ENCODE assay signal across 10 cellular contexts in the genomic region with DNA sequence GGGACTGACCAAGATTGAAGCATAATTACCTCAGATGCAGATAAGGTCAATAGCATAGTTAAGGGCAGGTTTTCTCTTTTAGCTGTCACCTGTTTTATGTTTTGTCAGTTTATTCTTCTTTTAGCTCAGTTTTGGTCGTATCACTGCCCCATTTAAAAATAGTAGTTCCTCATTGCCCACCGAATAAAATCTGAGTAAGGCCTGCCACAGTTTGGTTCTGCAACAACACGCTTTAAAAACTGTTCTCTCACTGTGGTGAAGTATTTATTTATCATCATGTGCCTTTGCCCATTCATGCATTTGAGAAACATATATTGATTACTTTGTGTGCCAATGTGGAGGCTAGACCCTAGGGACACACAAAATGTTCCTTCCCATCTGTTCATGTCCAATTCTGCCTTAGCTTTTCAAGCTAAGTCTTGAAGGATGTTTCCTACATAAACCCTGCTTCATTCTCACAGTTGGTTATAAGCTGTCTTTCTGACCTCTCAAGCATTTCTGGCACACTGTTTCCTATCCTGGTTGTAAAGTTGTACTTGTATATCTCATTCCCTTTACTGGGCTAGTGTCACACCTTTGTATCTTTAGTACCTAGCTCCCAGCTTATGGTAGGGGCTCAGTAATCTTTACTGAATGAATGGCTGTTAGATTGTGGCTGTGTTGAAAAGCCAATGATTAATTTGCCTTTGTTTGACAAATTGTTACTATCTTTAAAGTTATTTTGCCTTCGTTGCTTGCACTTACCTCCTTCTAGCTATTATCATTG. TPM values are rescaled to one million over a fixed set of nuclear protein-coding genes. Genes with fewer than 3 reads are reported as not detected.
A peak's percentile ranks its signal among the peaks of the same experiment; 100 is the strongest.
DNase-seq lines count a peak whose midpoint lies in the region; ATAC-seq and TF ChIP-seq lines count a peak whose summit lies in the region.
"Had no signal": no experiment of that assay in that cellular context is flagged by ENCODE, and none has a peak within 500 bp of the region (broad histone marks: within the 10 kb centered on the region; RNA-seq: fewer than 3 reads in every experiment).

No MANE protein-coding gene starts in this region.

- no CpG with 5 or more reads among the region's 4 CpGs for WGBS in H9 (ENCODE audit: extremely low coverage, insufficient read length, low lambda C conversion rate)

- H3K56ac ChIP-seq in H9 (ENCODE audit: insufficient read length, low read depth, low read length): no peak overlapping the region

- H2BK15ac ChIP-seq in H9 (ENCODE audit: low read depth, low read length): no peak overlapping the region

- H3K27ac Mint-ChIP-seq in H9: peak overlapping the region in 2 of 3 experiments; percentile 50 to 88; a peak in 4 of 7 replicates
- H3K27ac Mint-ChIP-seq in activated T-helper 17 cell treated with anti-CD3 and anti-CD28 coated beads, Interleukin-2, amount 50 U/mL, for 72 hours: peak overlapping the region; percentile 84

- no peaks in the 10 kb centered on the region for H4K20me1 ChIP-seq in H9 (ENCODE audit: control insufficient read depth, insufficient read depth, insufficient read length)

- H3K27me3 Mint-ChIP-seq in H9 (ENCODE audit: low read depth): no peaks in the 10 kb centered on the region
- H3K27me3 Mint-ChIP-seq in activated T-helper 17 cell treated with anti-CD3 and anti-CD28 coated beads, Interleukin-2, amount 50 U/mL, for 72 hours: no peaks in the 10 kb centered on the region

- H3K36me3 ChIP-seq in A673 (ENCODE audit: insufficient read depth, low read length, poor library complexity, severe bottlenecking): no peaks in the 10 kb centered on the region
- no peaks in the 10 kb centered on the region for H3K36me3 ChIP-seq in uterus

- peak overlapping the region; percentile 5 for H3K27ac ChIP-seq in A673 (ENCODE audit: low read depth, low read length, poor library complexity, severe bottlenecking)
- H3K27ac ChIP-seq in H9 (ENCODE audit: insufficient read length, low read depth, low read length): no peak overlapping the region
- H3K27ac ChIP-seq in uterus: peak overlapping the region in 1 of 2 donors; percentile 62
- H3K27ac ChIP-seq: HL-60 had no signal

- intact Hi-C loops in A673 (cut with micrococcal nuclease; ENCODE audit: unreplicated experiment): no loop called here
- intact Hi-C loops in uterus (cut with DNase I; ENCODE audit: low total_unique reads): no loop called here

- no peak overlapping the region for H4K5ac ChIP-seq in H9 (ENCODE audit: insufficient read length, low read depth, low read length)

- H3K14ac ChIP-seq in H9 (ENCODE audit: insufficient read depth, low read length): no peak overlapping the region

- H4K8ac ChIP-seq in H9 (replicated peaks; ENCODE audit: insufficient read length, low read depth, low read length): no peak overlapping the region

- H3K36me3 Mint-ChIP-seq in H9 (ENCODE audit: insufficient read depth in 1 of 3, low read depth in 3 of 3): no peaks in the 10 kb centered on the region
- peaks cover 5% of the 10 kb centered on the region for H3K36me3 Mint-ChIP-seq in activated T-helper 17 cell treated with anti-CD3 and anti-CD28 coated beads, Interleukin-2, amount 50 U/mL, for 72 hours (ENCODE audit: low read depth)

- H2BK120ac ChIP-seq in H9 (ENCODE audit: low read depth, low read length, poor library complexity, severe bottlenecking): no peak overlapping the region

- no peak overlapping the region for H4K91ac ChIP-seq in H9 (ENCODE audit: insufficient read length, low read depth, low read length)

- DNase-seq in A673 (ENCODE audit: low spot score): no peak
- DNase-seq in H9: no peak
- DNase-seq in medulla oblongata (ENCODE audit: extremely low spot score): peak; percentile 41
- DNase-seq in NCI-H510A treated with DMSO at 0.1 percent for 48 hours (lab: John Stamatoyannopoulos, UW): no peak
- DNase-seq in uterus: no peak
- no peak for DNase-seq in NCI-H1105 treated with DMSO at 0.1 percent for 48 hours (lab: John Stamatoyannopoulos, UW)
- no peak for DNase-seq in NCI-H2107 (lab: John Stamatoyannopoulos, UW)
- DNase-seq: NCI-H2227 treated with DMSO at 0.1 percent for 48 hours had no signal

- no peak overlapping the region for H2AFZ ChIP-seq in H9 (ENCODE audit: low read length)

- no peak overlapping the region for H3K9ac ChIP-seq in H9 (ENCODE audit: extremely low read depth, insufficient read length, low read length)

- ATAC-seq in activated T-helper 17 cell treated with anti-CD3 and anti-CD28 coated beads, Interleukin-2, amount 50 U/mL, for 72 hours (replicated peaks): no peak

- no peaks in the 10 kb centered on the region for H3K9me3 Mint-ChIP-seq in H9
- H3K9me3 Mint-ChIP-seq in activated T-helper 17 cell treated with anti-CD3 and anti-CD28 coated beads, Interleukin-2, amount 50 U/mL, for 72 hours: no peaks in the 10 kb centered on the region

- no TSS peak for BruUV-seq in A673 (replicated peaks; lab: Mats Ljungman, UMichigan)

- no peak overlapping the region for H3T11ph ChIP-seq in H9 (ENCODE audit: low read length)

- H3K27me3 ChIP-seq in A673 (replicated peaks; ENCODE audit: insufficient read depth, low read depth, low read length, poor library complexity): no peaks in the 10 kb centered on the region
- no peaks in the 10 kb centered on the region for H3K27me3 ChIP-seq in H9 (ENCODE audit: insufficient read depth, low read length)
- H3K27me3 ChIP-seq in uterus: no peaks in the 10 kb centered on the region

- H3K79me1 ChIP-seq in H9 (ENCODE audit: insufficient read depth, low read depth, low read length, poor library complexity, severe bottlenecking): peaks cover 6% of the 10 kb centered on the region

- H3K4me3 ChIP-seq in A673 (ENCODE audit: low read depth, low read length, poor library complexity, severe bottlenecking) (no peak overlapping the region), uterus (no peak overlapping the region)

- H3K4me3 Mint-ChIP-seq in H9: no peak overlapping the region
- peak overlapping the region; percentile 63 for H3K4me3 Mint-ChIP-seq in activated T-helper 17 cell treated with anti-CD3 and anti-CD28 coated beads, Interleukin-2, amount 50 U/mL, for 72 hours

- TF ChIP-seq POLR2A in uterus (IDR thresholded peaks at IDR 0.05): no peak

- peaks cover 43 to 44% of the 10 kb centered on the region in 2 experiments for H3K4me1 Mint-ChIP-seq in H9
- H3K4me1 Mint-ChIP-seq in activated T-helper 17 cell treated with anti-CD3 and anti-CD28 coated beads, Interleukin-2, amount 50 U/mL, for 72 hours: peaks cover 49% of the 10 kb centered on the region

- H3K79me2 ChIP-seq in H9 (ENCODE audit: insufficient read depth, low read length): peaks cover 14% of the 10 kb centered on the region; the same call in 1 of the 2 replicates

- no peaks in the 10 kb centered on the region for H3K9me3 ChIP-seq in A673 (ENCODE audit: low read depth, low read length, poor library complexity, severe bottlenecking)
- no peaks in the 10 kb centered on the region for H3K9me3 ChIP-seq in H9 (ENCODE audit: control insufficient read depth, low read depth, low read length)
- H3K9me3 ChIP-seq in uterus: no peaks in the 10 kb centered on the region

- no peak overlapping the region for H2BK12ac ChIP-seq in H9 (ENCODE audit: insufficient read length, low read depth, low read length)

- H2BK5ac ChIP-seq in H9 (ENCODE audit: insufficient read length, low read length): no peak overlapping the region

- POLR2A ChIA-PET in A673 (lab: Charles Lee; ENCODE audit: low non-redundant PET): no interaction called here

- CTCF ChIA-PET in A673 (lab: Charles Lee): interaction anchor here (0.6 to 0.9 kb wide), 2 partner anchors 11 to 108 kb away, joined by 3 to 4 read pairs; no protein-coding TSS in a partner anchor

- H2AK5ac ChIP-seq in H9 (ENCODE audit: insufficient read length, low read length): no peak overlapping the region

- H3K23me2 ChIP-seq in H9 (ENCODE audit: insufficient read length, low read depth, low read length, poor library complexity, severe bottlenecking): no peaks in the 10 kb centered on the region

- no peak overlapping the region for H3K23ac ChIP-seq in H9 (ENCODE audit: insufficient read length, low read depth, low read length)

- H3K4ac ChIP-seq in H9 (ENCODE audit: low read depth, low read length): no peak overlapping the region

- TF ChIP-seq CTCF in A673 (conservative IDR thresholded peaks at IDR 0.05; ENCODE audit: low read depth, low read length): no peak
- TF ChIP-seq CTCF in H9 (conservative IDR thresholded peaks at IDR 0.05): no peak
- no peak for TF ChIP-seq CTCF in uterus (IDR thresholded peaks at IDR 0.05)

- no peak overlapping the region for H3K18ac ChIP-seq in H9 (ENCODE audit: insufficient read length, low read depth, low read length)

- no peak overlapping the region for H3K4me2 ChIP-seq in H9 (ENCODE audit: insufficient read depth, insufficient read length, low read length)

- H3K4me1 ChIP-seq in A673 (ENCODE audit: insufficient read depth, low read length, poor library complexity, severe bottlenecking): peaks cover 43% of the 10 kb centered on the region
- no peaks in the 10 kb centered on the region; the same call in 1 of the 2 replicates for H3K4me1 ChIP-seq in H9 (ENCODE audit: insufficient read depth, low read length)
- peaks cover 0 to 14% of the 10 kb centered on the region in 2 donors for H3K4me1 ChIP-seq in uterus

- no peak overlapping the region for H2BK20ac ChIP-seq in H9 (ENCODE audit: low read depth, low read length, poor library complexity, severe bottlenecking)

RNA-seq across cellular contexts. Expression of gene AKAP13, which starts 23.9 kb away (rescaled TPM):
- total RNA-seq in A673 (2021) (53.3 and 54.5 TPM in 2 replicates), H9 (2021) (41.7 and 47.3 TPM in 2 replicates), uterus (100 to 1,000 TPM; 128 to 460 (median 243) TPM)
- 100 to 1,000 TPM in 1 of 2 donors, 10 to 100 TPM in 1; 95.9 to 152 TPM for total RNA-seq in activated T-helper 17 cell treated with anti-CD3 and anti-CD28 coated beads, Interleukin-2, amount 50 U/mL, for 72 hours
